ENCODE assay signal across 30 cellular contexts in the genomic region with DNA sequence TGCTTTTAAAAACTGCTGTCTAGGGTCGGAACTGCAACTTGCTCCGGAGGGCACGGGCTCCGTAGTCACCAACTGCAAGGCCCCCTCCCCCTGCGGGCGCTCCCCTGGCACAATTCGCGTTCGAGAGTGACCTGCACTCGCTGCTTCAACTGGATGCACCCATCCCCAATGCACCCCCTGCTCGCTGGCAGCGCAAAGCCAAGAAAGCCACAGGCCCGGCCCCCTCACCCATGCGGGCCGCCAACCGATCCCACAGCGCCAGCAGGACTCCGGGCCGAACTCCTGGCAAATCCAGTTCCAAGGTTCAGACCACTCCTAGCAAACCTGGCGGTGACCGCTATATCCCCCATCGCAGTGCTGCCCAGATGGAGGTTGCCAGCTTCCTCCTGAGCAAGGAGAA.
"Had no signal": no experiment of that assay in that cellular context is flagged by ENCODE, and none has a peak within 500 bp of the region (broad histone marks: within the 10 kb centered on the region; RNA-seq: fewer than 3 reads in every experiment).

No MANE protein-coding gene starts in this region.

- H3K4me3 Mint-ChIP-seq: naive B cell; naive thymus-derived CD8-positive, alpha-beta T cell; natural killer cell treated with Interleukin-12 subunit alpha and Interleukin-12 subunit beta and Interleukin-15 and Interleukin-18, amount 100 ng/mL, for 72 hours; nephron progenitor cell; neural crest cell; stimulated activated memory B cell treated with anti-CD40 and anti-IgM and Interleukin-4, amounts not matched to agents 10 μg/mL and 1 μg/mL and 100 μg/mL, for 72 hours; stimulated activated naive CD8-positive, alpha-beta T cell treated with anti-CD3 and anti-CD28 coated beads, Interleukin-15, amount 100 ng/mL, for 72 hours; type B pancreatic cell had no signal

- H3K27ac ChIP-seq: ovary, parathyroid adenoma, psoas muscle, right lobe of liver, sigmoid colon, suprapubic skin, testis, tibial artery, transverse colon, upper lobe of right lung, uterus had no signal

- H3K36me3 Mint-ChIP-seq: naive B cell; naive thymus-derived CD8-positive, alpha-beta T cell; natural killer cell treated with Interleukin-12 subunit alpha and Interleukin-12 subunit beta and Interleukin-15 and Interleukin-18, amount 100 ng/mL, for 72 hours; stimulated activated memory B cell treated with anti-CD40 and anti-IgM and Interleukin-4, amounts not matched to agents 10 μg/mL and 1 μg/mL and 100 μg/mL, for 72 hours had no signal

- H3K4me1 ChIP-seq: parathyroid adenoma, psoas muscle, right lobe of liver, testis, upper lobe of right lung, uterus had no signal

- H3K4me1 Mint-ChIP-seq: naive B cell; naive thymus-derived CD8-positive, alpha-beta T cell; stimulated activated memory B cell treated with anti-CD40 and anti-IgM and Interleukin-4, amounts not matched to agents 10 μg/mL and 1 μg/mL and 100 μg/mL, for 72 hours; stimulated activated naive CD8-positive, alpha-beta T cell treated with anti-CD3 and anti-CD28 coated beads, Interleukin-15, amount 100 ng/mL, for 72 hours had no signal

- H3K9me3 Mint-ChIP-seq: natural killer cell treated with Interleukin-12 subunit alpha and Interleukin-12 subunit beta and Interleukin-15 and Interleukin-18, amount 100 ng/mL, for 72 hours; neural crest cell had no signal

- H3K27me3 Mint-ChIP-seq: progenitor cell of endocrine pancreas; stimulated activated memory B cell treated with anti-CD40 and anti-IgM and Interleukin-4, amounts not matched to agents 10 μg/mL and 1 μg/mL and 100 μg/mL, for 72 hours; type B pancreatic cell had no signal

- H3K9me3 ChIP-seq: ovary, psoas muscle, right lobe of liver, sigmoid colon, suprapubic skin, testis, tibial artery, transverse colon, upper lobe of right lung, uterus had no signal

- H3K4me3 ChIP-seq: ovary, psoas muscle, right lobe of liver, sigmoid colon, suprapubic skin, testis, tibial artery, transverse colon, upper lobe of right lung, uterus had no signal

- H3K9ac ChIP-seq: parathyroid adenoma had no signal

- H2AFZ ChIP-seq: parathyroid adenoma had no signal

- H3K27ac Mint-ChIP-seq: naive B cell; naive thymus-derived CD8-positive, alpha-beta T cell; natural killer cell treated with Interleukin-12 subunit alpha and Interleukin-12 subunit beta and Interleukin-15 and Interleukin-18, amount 100 ng/mL, for 72 hours; nephron progenitor cell; progenitor cell of endocrine pancreas; stimulated activated memory B cell treated with anti-CD40 and anti-IgM and Interleukin-4, amounts not matched to agents 10 μg/mL and 1 μg/mL and 100 μg/mL, for 72 hours; stimulated activated naive CD8-positive, alpha-beta T cell treated with anti-CD3 and anti-CD28 coated beads, Interleukin-15, amount 100 ng/mL, for 72 hours; type B pancreatic cell had no signal

- DNase-seq: naive B cell; nephron progenitor cell; occipital lobe; ovary; psoas muscle; right lobe of liver; sigmoid colon; small intestine; stimulated activated CD4-positive, alpha-beta T cell treated with anti-CD3 and anti-CD28 coated beads, Interleukin-15, amount 100 ng/mL, for 24 hours; stimulated activated CD4-positive, alpha-beta T cell treated with anti-CD3 and anti-CD28 coated beads, Interleukin-2, amount 100 ng/mL, for 24 hours; stimulated activated CD4-positive, alpha-beta T cell treated with anti-CD3 and anti-CD28 coated beads, Interleukin-2, amount 100 ng/mL, for 48 hours; stimulated activated CD4-positive, alpha-beta T cell treated with anti-CD3 and anti-CD28 coated beads, Interleukin-4, amount 100 ng/mL, for 24 hours; stimulated activated naive CD4-positive, alpha-beta T cell; stimulated activated naive CD8-positive, alpha-beta T cell treated with anti-CD3 and anti-CD28 coated beads, Interleukin-15, amount 100 ng/mL, for 72 hours; stimulated activated naive CD8-positive, alpha-beta T cell treated with anti-CD3 and anti-CD28 coated beads, Interleukin-15, Interleukin-2, amounts not matched to agents 100 U/mL and 50 U/mL, for 24 hours; substantia nigra; testis; tibial artery; transverse colon; upper lobe of right lung; uterus had no signal

- H3K27me3 ChIP-seq: ovary, right lobe of liver, sigmoid colon, suprapubic skin, testis, tibial artery, transverse colon, upper lobe of right lung, uterus had no signal

- H3K36me3 ChIP-seq: ovary, right lobe of liver, sigmoid colon, suprapubic skin, tibial artery, transverse colon, upper lobe of right lung, uterus had no signal

- ATAC-seq: naive thymus-derived CD8-positive, alpha-beta T cell; natural killer cell treated with Interleukin-12 subunit alpha and Interleukin-12 subunit beta and Interleukin-15 and Interleukin-18, amount 100 ng/mL, for 72 hours; psoas muscle; right cardiac atrium; right lobe of liver; stimulated activated memory B cell treated with anti-CD40 and anti-IgM and Interleukin-4, amounts not matched to agents 10 μg/mL and 1 μg/mL and 100 μg/mL, for 72 hours; stimulated activated naive CD8-positive, alpha-beta T cell treated with anti-CD3 and anti-CD28 coated beads, Interleukin-15, amount 100 ng/mL, for 72 hours; stimulated activated naive CD8-positive, alpha-beta T cell treated with anti-CD3 and anti-CD28 coated beads, Interleukin-15, Interleukin-2, amounts not matched to agents 100 U/mL and 50 U/mL, for 24 hours had no signal
